8 cellular contexts compared by ENCODE assay signal in genomic region chr10:31317652-31318381, GRCh38. TPM values are rescaled to one million over a fixed set of nuclear protein-coding genes. Genes with fewer than 3 reads are reported as not detected.
DNase-seq lines count a peak whose midpoint lies in the region; ATAC-seq, FAIRE-seq and TF ChIP-seq lines count a peak whose summit lies in the region.

No MANE protein-coding gene starts in this region.

- H3K36me3 ChIP-seq in small intestine (ENCODE audit: control insufficient read depth in 2 of 2, insufficient read depth in 2 of 2, low read length in 2 of 2), result no peaks in the 10 kb centered on the region

- FAIRE-seq in small intestine (lab: Jason Lieb, UNC), result no peak

- peaks cover 0 to 9% of the 10 kb centered on the region in 2 donors for H3K27me3 ChIP-seq in small intestine (ENCODE audit: control insufficient read depth in 2 of 2, insufficient read depth in 2 of 2, low read length in 2 of 2)

- H3K4me3 ChIP-seq in small intestine (ENCODE audit: low read depth in 1 of 2, low read length in 2 of 2), result peak overlapping the region; percentile 11 to 76

- H3K36me3 Mint-ChIP-seq in glutamatergic neuron (ENCODE audit: unreplicated experiment), result peaks cover 5% of the 10 kb centered on the region

- H3K27ac Mint-ChIP-seq in glutamatergic neuron (ENCODE audit: unreplicated experiment), result peak overlapping the region; percentile 90

- ATAC-seq in GM18873 (IDR thresholded peaks at IDR 0.05; ENCODE audit: low FRiP score, unreplicated experiment) (no peak), HG02973 (IDR thresholded peaks at IDR 0.05; ENCODE audit: unreplicated experiment) (no peak), GM21360 (IDR thresholded peaks at IDR 0.05; ENCODE audit: unreplicated experiment) (no peak)

- H3K4me1 ChIP-seq in small intestine (ENCODE audit: control insufficient read depth in 2 of 2, insufficient read depth in 1 of 2, low read depth in 1 of 2, low read length in 1 of 2), result no peaks in the 10 kb centered on the region

- WGBS in small intestine, 3 donors, result 25 to 31% (median 26%) methylated on average over 21 of the region's 21 CpGs

- H3K4me1 Mint-ChIP-seq in glutamatergic neuron (ENCODE audit: low read depth, unreplicated experiment), result peaks cover 26% of the 10 kb centered on the region

- no peaks in the 10 kb centered on the region for H3K9me3 ChIP-seq in small intestine (ENCODE audit: control insufficient read depth, low read depth)

- peak overlapping the region in 1 of 2 donors; percentile 98 for H3K27ac ChIP-seq in small intestine (ENCODE audit: low read depth in 1 of 2, low read length in 1 of 2)

- DNase-seq in HK-2 (ENCODE audit: unreplicated experiment) (peak; percentile 69), glutamatergic neuron (peak; percentile 30), small intestine (no peak), NCI-H1930 (lab: John Stamatoyannopoulos, UW) (no peak)
- peak; percentile 76 for DNase-seq in activated CD8-positive, alpha-beta memory T cell treated with anti-CD3 and anti-CD28 coated beads, Interleukin-2, amount 50 U/mL, for 4 hours

- H3K9me3 Mint-ChIP-seq in glutamatergic neuron (ENCODE audit: unreplicated experiment), result peaks cover 21% of the 10 kb centered on the region

- TF ChIP-seq CTCF in glutamatergic neuron (IDR thresholded peaks at IDR 0.05; ENCODE audit: partially characterized antibody, unreplicated experiment), result no peak

- peaks cover 11% of the 10 kb centered on the region for H3K27me3 Mint-ChIP-seq in glutamatergic neuron (ENCODE audit: unreplicated experiment)

- peak overlapping the region; percentile 97 for H3K4me3 Mint-ChIP-seq in glutamatergic neuron (ENCODE audit: unreplicated experiment)

RNA-seq across cellular contexts. Expression of gene ZEB1, which starts 1.2 kb away (rescaled TPM):
- total RNA-seq in glutamatergic neuron (ENCODE audit: unreplicated experiment), result 162 TPM
- 1 to 10 TPM; 2.7 to 7.2 (median 6.5) TPM for polyA plus RNA-seq in small intestine

Comparison
In these comparisons a context has a peak if more than half of its experiments do, and no peak if none do; other contexts are left out.
1. DNase-seq: peak in HK-2 (single experiment), activated CD8-positive, alpha-beta memory T cell treated with anti-CD3 and anti-CD28 coated beads, Interleukin-2, amount 50 U/mL, for 4 hours (single experiment) and glutamatergic neuron (single experiment); none in small intestine (single experiment) and NCI-H1930 (0 of 2).